In genomic region chr22:19959587-19960490, GRCh38 we compare ENCODE assay signal across 1 cellular context.
TF ChIP-seq lines count a peak whose summit lies in the region.

No MANE protein-coding gene starts in this region.

TF ChIP-seq in HepG2, 621 proteins besides CTCF, POLR2A, EP300 and RAD21 (continued from another document and continues in another):
- TF ChIP-seq, protein P1, sequence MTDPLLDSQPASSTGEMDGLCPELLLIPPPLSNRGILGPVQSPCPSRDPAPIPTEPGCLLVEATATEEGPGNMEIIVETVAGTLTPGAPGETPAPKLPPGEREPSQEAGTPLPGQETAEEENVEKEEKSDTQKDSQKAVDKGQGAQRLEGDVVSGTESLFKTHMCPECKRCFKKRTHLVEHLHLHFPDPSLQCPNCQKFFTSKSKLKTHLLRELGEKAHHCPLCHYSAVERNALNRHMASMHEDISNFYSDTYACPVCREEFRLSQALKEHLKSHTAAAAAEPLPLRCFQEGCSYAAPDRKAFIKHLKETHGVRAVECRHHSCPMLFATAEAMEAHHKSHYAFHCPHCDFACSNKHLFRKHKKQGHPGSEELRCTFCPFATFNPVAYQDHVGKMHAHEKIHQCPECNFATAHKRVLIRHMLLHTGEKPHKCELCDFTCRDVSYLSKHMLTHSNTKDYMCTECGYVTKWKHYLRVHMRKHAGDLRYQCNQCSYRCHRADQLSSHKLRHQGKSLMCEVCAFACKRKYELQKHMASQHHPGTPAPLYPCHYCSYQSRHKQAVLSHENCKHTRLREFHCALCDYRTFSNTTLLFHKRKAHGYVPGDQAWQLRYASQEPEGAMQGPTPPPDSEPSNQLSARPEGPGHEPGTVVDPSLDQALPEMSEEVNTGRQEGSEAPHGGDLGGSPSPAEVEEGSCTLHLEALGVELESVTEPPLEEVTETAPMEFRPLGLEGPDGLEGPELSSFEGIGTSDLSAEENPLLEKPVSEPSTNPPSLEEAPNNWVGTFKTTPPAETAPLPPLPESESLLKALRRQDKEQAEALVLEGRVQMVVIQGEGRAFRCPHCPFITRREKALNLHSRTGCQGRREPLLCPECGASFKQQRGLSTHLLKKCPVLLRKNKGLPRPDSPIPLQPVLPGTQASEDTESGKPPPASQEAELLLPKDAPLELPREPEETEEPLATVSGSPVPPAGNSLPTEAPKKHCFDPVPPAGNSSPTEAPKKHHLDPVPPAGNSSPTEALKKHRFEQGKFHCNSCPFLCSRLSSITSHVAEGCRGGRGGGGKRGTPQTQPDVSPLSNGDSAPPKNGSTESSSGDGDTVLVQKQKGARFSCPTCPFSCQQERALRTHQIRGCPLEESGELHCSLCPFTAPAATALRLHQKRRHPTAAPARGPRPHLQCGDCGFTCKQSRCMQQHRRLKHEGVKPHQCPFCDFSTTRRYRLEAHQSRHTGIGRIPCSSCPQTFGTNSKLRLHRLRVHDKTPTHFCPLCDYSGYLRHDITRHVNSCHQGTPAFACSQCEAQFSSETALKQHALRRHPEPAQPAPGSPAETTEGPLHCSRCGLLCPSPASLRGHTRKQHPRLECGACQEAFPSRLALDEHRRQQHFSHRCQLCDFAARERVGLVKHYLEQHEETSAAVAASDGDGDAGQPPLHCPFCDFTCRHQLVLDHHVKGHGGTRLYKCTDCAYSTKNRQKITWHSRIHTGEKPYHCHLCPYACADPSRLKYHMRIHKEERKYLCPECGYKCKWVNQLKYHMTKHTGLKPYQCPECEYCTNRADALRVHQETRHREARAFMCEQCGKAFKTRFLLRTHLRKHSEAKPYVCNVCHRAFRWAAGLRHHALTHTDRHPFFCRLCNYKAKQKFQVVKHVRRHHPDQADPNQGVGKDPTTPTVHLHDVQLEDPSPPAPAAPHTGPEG (CRISPR knock-in tag; IDR thresholded peaks at IDR 0.05) = no peak
- TF ChIP-seq TBP (CRISPR knock-in tag; IDR thresholded peaks at IDR 0.05) = no peak
- peak; percentile 32; the same call in 1 of the 2 replicates for TF ChIP-seq ELF3 (CRISPR knock-in tag; IDR thresholded peaks at IDR 0.05)
- TF ChIP-seq SRSF1 (optimal IDR thresholded peaks at IDR 0.05; ENCODE audit: low read depth, low read length) = peak; percentile 71
- TF ChIP-seq CCAR2 (optimal IDR thresholded peaks at IDR 0.05; ENCODE audit: low read depth, low read length) = no peak
- TF ChIP-seq MEIS1 (CRISPR knock-in tag; IDR thresholded peaks at IDR 0.05; ENCODE audit: borderline replicate concordance) = no peak
- TF ChIP-seq, protein P2, sequence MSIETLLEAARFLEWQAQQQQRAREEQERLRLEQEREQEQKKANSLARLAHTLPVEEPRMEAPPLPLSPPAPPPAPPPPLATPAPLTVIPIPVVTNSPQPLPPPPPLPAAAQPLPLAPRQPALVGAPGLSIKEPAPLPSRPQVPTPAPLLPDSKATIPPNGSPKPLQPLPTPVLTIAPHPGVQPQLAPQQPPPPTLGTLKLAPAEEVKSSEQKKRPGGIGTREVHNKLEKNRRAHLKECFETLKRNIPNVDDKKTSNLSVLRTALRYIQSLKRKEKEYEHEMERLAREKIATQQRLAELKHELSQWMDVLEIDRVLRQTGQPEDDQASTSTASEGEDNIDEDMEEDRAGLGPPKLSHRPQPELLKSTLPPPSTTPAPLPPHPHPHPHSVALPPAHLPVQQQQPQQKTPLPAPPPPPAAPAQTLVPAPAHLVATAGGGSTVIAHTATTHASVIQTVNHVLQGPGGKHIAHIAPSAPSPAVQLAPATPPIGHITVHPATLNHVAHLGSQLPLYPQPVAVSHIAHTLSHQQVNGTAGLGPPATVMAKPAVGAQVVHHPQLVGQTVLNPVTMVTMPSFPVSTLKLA (IDR thresholded peaks at IDR 0.05) = no peak
- peak; percentile 54 for TF ChIP-seq ZBTB38 (CRISPR knock-in tag; IDR thresholded peaks at IDR 0.05)
- TF ChIP-seq ZNF460 (CRISPR knock-in tag; IDR thresholded peaks at IDR 0.05; ENCODE audit: borderline replicate concordance) = no peak
- TF ChIP-seq, protein P3, sequence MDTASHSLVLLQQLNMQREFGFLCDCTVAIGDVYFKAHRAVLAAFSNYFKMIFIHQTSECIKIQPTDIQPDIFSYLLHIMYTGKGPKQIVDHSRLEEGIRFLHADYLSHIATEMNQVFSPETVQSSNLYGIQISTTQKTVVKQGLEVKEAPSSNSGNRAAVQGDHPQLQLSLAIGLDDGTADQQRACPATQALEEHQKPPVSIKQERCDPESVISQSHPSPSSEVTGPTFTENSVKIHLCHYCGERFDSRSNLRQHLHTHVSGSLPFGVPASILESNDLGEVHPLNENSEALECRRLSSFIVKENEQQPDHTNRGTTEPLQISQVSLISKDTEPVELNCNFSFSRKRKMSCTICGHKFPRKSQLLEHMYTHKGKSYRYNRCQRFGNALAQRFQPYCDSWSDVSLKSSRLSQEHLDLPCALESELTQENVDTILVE (CRISPR knock-in tag; IDR thresholded peaks at IDR 0.05) = 0 out of 2 replicates have a peak, but pooled peaks have one; percentile 36
- TF ChIP-seq, protein P4, sequence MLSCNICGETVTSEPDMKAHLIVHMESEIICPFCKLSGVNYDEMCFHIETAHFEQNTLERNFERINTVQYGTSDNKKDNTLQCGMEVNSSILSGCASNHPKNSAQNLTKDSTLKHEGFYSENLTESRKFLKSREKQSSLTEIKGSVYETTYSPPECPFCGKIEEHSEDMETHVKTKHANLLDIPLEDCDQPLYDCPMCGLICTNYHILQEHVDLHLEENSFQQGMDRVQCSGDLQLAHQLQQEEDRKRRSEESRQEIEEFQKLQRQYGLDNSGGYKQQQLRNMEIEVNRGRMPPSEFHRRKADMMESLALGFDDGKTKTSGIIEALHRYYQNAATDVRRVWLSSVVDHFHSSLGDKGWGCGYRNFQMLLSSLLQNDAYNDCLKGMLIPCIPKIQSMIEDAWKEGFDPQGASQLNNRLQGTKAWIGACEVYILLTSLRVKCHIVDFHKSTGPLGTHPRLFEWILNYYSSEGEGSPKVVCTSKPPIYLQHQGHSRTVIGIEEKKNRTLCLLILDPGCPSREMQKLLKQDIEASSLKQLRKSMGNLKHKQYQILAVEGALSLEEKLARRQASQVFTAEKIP (CRISPR knock-in tag; IDR thresholded peaks at IDR 0.05; ENCODE audit: borderline replicate concordance) = no peak
- TF ChIP-seq ZKSCAN8 (CRISPR knock-in tag; IDR thresholded peaks at IDR 0.05; ENCODE audit: borderline replicate concordance) = 0 out of 2 replicates have a peak, but pooled peaks have one; percentile 35
- TF ChIP-seq SP4 (CRISPR knock-in tag; IDR thresholded peaks at IDR 0.05) = no peak
- TF ChIP-seq EED (CRISPR knock-in tag; IDR thresholded peaks at IDR 0.05) = no peak
- TF ChIP-seq ZBTB7A (CRISPR knock-in tag; IDR thresholded peaks at IDR 0.05) = peak; percentile 75; the same call in 1 of the 2 replicates
- TF ChIP-seq NCOR1 (IDR thresholded peaks at IDR 0.05; ENCODE audit: borderline replicate concordance, low read length) = peak; percentile 82
- no peak for TF ChIP-seq ZNF251 (CRISPR knock-in tag; IDR thresholded peaks at IDR 0.05)
- no peak for TF ChIP-seq ZNF549 (CRISPR knock-in tag; IDR thresholded peaks at IDR 0.05)
- no peak for TF ChIP-seq ZKSCAN1 (IDR thresholded peaks at IDR 0.05; ENCODE audit: low read length)
- TF ChIP-seq ZNF274 (CRISPR knock-in tag; IDR thresholded peaks at IDR 0.05) = 0 out of 2 replicates have a peak, but pooled peaks have one; percentile 34
- TF ChIP-seq, protein P5, sequence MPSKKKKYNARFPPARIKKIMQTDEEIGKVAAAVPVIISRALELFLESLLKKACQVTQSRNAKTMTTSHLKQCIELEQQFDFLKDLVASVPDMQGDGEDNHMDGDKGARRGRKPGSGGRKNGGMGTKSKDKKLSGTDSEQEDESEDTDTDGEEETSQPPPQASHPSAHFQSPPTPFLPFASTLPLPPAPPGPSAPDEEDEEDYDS (CRISPR knock-in tag; IDR thresholded peaks at IDR 0.05) = no peak
- no peak for TF ChIP-seq MED13 (CRISPR knock-in tag; IDR thresholded peaks at IDR 0.05)
- no peak for TF ChIP-seq MYNN (CRISPR knock-in tag; IDR thresholded peaks at IDR 0.05; ENCODE audit: low read depth)
- TF ChIP-seq, protein P6, sequence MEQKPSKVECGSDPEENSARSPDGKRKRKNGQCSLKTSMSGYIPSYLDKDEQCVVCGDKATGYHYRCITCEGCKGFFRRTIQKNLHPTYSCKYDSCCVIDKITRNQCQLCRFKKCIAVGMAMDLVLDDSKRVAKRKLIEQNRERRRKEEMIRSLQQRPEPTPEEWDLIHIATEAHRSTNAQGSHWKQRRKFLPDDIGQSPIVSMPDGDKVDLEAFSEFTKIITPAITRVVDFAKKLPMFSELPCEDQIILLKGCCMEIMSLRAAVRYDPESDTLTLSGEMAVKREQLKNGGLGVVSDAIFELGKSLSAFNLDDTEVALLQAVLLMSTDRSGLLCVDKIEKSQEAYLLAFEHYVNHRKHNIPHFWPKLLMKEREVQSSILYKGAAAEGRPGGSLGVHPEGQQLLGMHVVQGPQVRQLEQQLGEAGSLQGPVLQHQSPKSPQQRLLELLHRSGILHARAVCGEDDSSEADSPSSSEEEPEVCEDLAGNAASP (CRISPR knock-in tag; IDR thresholded peaks at IDR 0.05; ENCODE audit: borderline replicate concordance) = no peak; the same call in 1 of the 2 replicates
- no peak for TF ChIP-seq HOMEZ (CRISPR knock-in tag; IDR thresholded peaks at IDR 0.05; ENCODE audit: low read depth)
- TF ChIP-seq ELK4 (CRISPR knock-in tag; IDR thresholded peaks at IDR 0.05; ENCODE audit: borderline replicate concordance) = no peak
- TF ChIP-seq KDM3A (CRISPR knock-in tag; IDR thresholded peaks at IDR 0.05; ENCODE audit: low read depth) = peak; percentile 66; the same call in 1 of the 2 replicates
- TF ChIP-seq SMAD9 (CRISPR knock-in tag; IDR thresholded peaks at IDR 0.05) = no peak
- no peak for TF ChIP-seq SNAPC2 (CRISPR knock-in tag; IDR thresholded peaks at IDR 0.05)
- no peak; the same call in 1 of the 2 replicates for TF ChIP-seq ETV5 (CRISPR knock-in tag; IDR thresholded peaks at IDR 0.05; ENCODE audit: borderline replicate concordance)
- TF ChIP-seq ZNF24 (IDR thresholded peaks at IDR 0.05) = no peak
- TF ChIP-seq, protein P7, sequence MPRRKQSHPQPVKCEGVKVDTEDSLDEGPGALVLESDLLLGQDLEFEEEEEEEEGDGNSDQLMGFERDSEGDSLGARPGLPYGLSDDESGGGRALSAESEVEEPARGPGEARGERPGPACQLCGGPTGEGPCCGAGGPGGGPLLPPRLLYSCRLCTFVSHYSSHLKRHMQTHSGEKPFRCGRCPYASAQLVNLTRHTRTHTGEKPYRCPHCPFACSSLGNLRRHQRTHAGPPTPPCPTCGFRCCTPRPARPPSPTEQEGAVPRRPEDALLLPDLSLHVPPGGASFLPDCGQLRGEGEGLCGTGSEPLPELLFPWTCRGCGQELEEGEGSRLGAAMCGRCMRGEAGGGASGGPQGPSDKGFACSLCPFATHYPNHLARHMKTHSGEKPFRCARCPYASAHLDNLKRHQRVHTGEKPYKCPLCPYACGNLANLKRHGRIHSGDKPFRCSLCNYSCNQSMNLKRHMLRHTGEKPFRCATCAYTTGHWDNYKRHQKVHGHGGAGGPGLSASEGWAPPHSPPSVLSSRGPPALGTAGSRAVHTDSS (CRISPR knock-in tag; conservative IDR thresholded peaks at IDR 0.05) = no peak
- TF ChIP-seq IRF2 (CRISPR knock-in tag; IDR thresholded peaks at IDR 0.05) = no peak; the same call in 1 of the 2 replicates
- TF ChIP-seq MTF2 (CRISPR knock-in tag; IDR thresholded peaks at IDR 0.05; ENCODE audit: borderline replicate concordance) = no peak
- TF ChIP-seq ZNF891 (CRISPR knock-in tag; IDR thresholded peaks at IDR 0.05) = no peak
- no peak for TF ChIP-seq MXD4 (CRISPR knock-in tag; IDR thresholded peaks at IDR 0.05)
- no peak for TF ChIP-seq SP140L (CRISPR knock-in tag; IDR thresholded peaks at IDR 0.05; ENCODE audit: borderline replicate concordance)
- no peak; the same call in 1 of the 2 replicates for TF ChIP-seq BRD4 (CRISPR knock-in tag; IDR thresholded peaks at IDR 0.05)
- peak; percentile 68 for TF ChIP-seq GABPB1 (CRISPR knock-in tag; IDR thresholded peaks at IDR 0.05)
- TF ChIP-seq ZBTB49 (CRISPR knock-in tag; IDR thresholded peaks at IDR 0.05; ENCODE audit: borderline replicate concordance) = no peak
- TF ChIP-seq PHF21A (CRISPR knock-in tag; IDR thresholded peaks at IDR 0.05) = peak; percentile 91
- no peak for TF ChIP-seq ZNF83 (CRISPR knock-in tag; IDR thresholded peaks at IDR 0.05; ENCODE audit: borderline replicate concordance)
